1 cellular context compared by ENCODE assay signal in the genomic region with DNA sequence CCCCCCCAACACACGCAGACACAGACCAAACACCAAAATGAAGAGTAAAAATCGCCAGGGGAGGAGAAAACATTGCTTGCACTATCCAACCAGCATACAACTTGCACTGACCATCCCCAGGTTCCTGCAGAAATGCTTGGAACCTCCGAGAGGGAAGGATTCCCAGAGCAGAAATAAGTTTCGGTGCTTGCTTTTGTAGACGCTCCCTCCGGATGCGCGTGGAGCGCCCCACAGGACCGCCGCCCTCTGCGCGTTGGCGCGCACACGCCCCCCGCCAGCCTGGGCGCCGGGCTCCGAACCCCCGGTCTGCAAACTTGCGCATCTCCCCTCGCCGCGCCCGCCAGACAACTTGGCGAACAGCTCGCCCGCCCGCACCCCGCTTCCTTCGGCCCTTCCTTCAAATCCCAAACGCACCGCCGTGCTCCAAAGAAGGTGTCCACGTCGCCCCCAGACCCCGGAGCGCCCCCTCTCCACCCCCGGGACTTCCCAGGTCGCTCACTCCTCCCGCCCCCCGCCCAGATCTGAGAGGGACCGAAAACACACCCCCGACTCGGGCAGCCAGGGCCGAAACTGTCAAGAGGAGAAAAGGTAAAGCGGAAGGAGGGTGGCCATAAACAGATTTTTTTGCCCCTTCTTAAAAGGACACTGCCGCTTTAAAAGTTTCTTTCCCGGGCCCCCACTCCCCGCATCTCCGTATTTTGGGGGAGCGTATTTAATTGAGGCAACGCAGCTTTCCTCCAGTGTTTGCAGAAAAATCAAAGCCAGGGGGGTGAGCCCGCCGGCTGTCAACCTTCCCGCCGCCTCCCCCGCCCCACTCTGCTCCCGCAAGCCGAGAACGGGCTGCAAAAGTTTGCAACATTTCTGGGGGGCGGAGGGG.
TF ChIP-seq lines count a peak whose summit lies in the region.

No MANE protein-coding gene starts in this region.

TF ChIP-seq in A549, 52 proteins besides CTCF, POLR2A, EP300 and RAD21 (continued from another document):
- TF ChIP-seq ESRRA (IDR thresholded peaks at IDR 0.05; ENCODE audit: borderline replicate concordance, low read length) (no peak), GATA3 (IDR thresholded peaks at IDR 0.05; ENCODE audit: borderline replicate concordance) (no peak), RCOR1 (IDR thresholded peaks at IDR 0.05; ENCODE audit: low read depth, low read length) (no peak), HDAC2 (IDR thresholded peaks at IDR 0.05) (no peak), RARB (CRISPR knock-in tag; IDR thresholded peaks at IDR 0.05) (no peak), CBX8 (IDR thresholded peaks at IDR 0.05) (no peak), SMC3 (IDR thresholded peaks at IDR 0.05) (no peak), EHMT2 (IDR thresholded peaks at IDR 0.05; ENCODE audit: low read depth) (no peak), MYC (IDR thresholded peaks at IDR 0.05; ENCODE audit: borderline replicate concordance, low read length) (no peak), FOSL2 (IDR thresholded peaks at IDR 0.05) (no peak), FOSL2 (CRISPR knock-in tag; IDR thresholded peaks at IDR 0.05) (no peak), HEYL (CRISPR knock-in tag; IDR thresholded peaks at IDR 0.05) (no peak), NFE2L2 (conservative IDR thresholded peaks at IDR 0.05; ENCODE audit: low read length) (no peak), KDM1A (IDR thresholded peaks at IDR 0.05; ENCODE audit: low read depth) (no peak)
- TF ChIP-seq, protein P1, sequence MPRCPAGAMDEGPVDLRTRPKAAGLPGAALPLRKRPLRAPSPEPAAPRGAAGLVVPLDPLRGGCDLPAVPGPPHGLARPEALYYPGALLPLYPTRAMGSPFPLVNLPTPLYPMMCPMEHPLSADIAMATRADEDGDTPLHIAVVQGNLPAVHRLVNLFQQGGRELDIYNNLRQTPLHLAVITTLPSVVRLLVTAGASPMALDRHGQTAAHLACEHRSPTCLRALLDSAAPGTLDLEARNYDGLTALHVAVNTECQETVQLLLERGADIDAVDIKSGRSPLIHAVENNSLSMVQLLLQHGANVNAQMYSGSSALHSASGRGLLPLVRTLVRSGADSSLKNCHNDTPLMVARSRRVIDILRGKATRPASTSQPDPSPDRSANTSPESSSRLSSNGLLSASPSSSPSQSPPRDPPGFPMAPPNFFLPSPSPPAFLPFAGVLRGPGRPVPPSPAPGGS (IDR thresholded peaks at IDR 0.05), result no peak
- TF ChIP-seq, protein P2, sequence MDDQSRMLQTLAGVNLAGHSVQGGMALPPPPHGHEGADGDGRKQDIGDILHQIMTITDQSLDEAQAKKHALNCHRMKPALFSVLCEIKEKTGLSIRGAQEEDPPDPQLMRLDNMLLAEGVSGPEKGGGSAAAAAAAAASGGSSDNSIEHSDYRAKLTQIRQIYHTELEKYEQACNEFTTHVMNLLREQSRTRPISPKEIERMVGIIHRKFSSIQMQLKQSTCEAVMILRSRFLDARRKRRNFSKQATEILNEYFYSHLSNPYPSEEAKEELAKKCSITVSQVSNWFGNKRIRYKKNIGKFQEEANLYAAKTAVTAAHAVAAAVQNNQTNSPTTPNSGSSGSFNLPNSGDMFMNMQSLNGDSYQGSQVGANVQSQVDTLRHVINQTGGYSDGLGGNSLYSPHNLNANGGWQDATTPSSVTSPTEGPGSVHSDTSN (IDR thresholded peaks at IDR 0.05), result no peak
- TF ChIP-seq, protein P3, sequence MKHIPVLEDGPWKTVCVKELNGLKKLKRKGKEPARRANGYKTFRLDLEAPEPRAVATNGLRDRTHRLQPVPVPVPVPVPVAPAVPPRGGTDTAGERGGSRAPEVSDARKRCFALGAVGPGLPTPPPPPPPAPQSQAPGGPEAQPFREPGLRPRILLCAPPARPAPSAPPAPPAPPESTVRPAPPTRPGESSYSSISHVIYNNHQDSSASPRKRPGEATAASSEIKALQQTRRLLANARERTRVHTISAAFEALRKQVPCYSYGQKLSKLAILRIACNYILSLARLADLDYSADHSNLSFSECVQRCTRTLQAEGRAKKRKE (CRISPR knock-in tag; IDR thresholded peaks at IDR 0.05; ENCODE audit: low read depth), result no peak
